2 cellular contexts compared by ENCODE assay signal in genomic region chr14:21066882-21067502, GRCh38.
TF ChIP-seq lines count a peak whose summit lies in the region.

No MANE protein-coding gene starts in this region.

TF ChIP-seq in IMR-90, 13 proteins besides CTCF, POLR2A, EP300 and RAD21:
- TF ChIP-seq SMC3 (IDR thresholded peaks at IDR 0.05; ENCODE audit: low read depth, low read length) (peak; percentile 8; the same call in 1 of the 2 replicates), FOS (IDR thresholded peaks at IDR 0.05; ENCODE audit: low read depth, low read length) (no peak)
TF ChIP-seq in IMR-90: peak in this region for 1.

TF ChIP-seq in HepG2, 621 proteins besides CTCF, POLR2A, EP300 and RAD21:
- TF ChIP-seq NFE2L2 (IDR thresholded peaks at IDR 0.05; ENCODE audit: low read length) (no peak), MAFG (CRISPR knock-in tag; IDR thresholded peaks at IDR 0.05) (no peak), PPARG (CRISPR knock-in tag; conservative IDR thresholded peaks at IDR 0.05) (no peak), CERS6 (CRISPR knock-in tag; IDR thresholded peaks at IDR 0.05) (no peak), BATF2 (CRISPR knock-in tag; IDR thresholded peaks at IDR 0.05) (no peak), NFIC (IDR thresholded peaks at IDR 0.05; ENCODE audit: low read length) (no peak), JUN (CRISPR knock-in tag; IDR thresholded peaks at IDR 0.05) (no peak), ZNF18 (CRISPR knock-in tag; IDR thresholded peaks at IDR 0.05; ENCODE audit: insufficient replicate concordance) (no peak), XRCC5 (optimal IDR thresholded peaks at IDR 0.05; ENCODE audit: low read length) (peak; percentile 26), HOXD1 (CRISPR knock-in tag; IDR thresholded peaks at IDR 0.05) (no peak), THRA (CRISPR knock-in tag; IDR thresholded peaks at IDR 0.05; ENCODE audit: borderline replicate concordance) (no peak), ZNF33B (CRISPR knock-in tag; IDR thresholded peaks at IDR 0.05) (no peak), STAG1 (CRISPR knock-in tag; IDR thresholded peaks at IDR 0.05) (peak; percentile 64), ZNF331 (CRISPR knock-in tag; IDR thresholded peaks at IDR 0.05) (no peak), ARID4A (CRISPR knock-in tag; IDR thresholded peaks at IDR 0.05; ENCODE audit: borderline replicate concordance) (no peak), ZNF143 (CRISPR knock-in tag; IDR thresholded peaks at IDR 0.05) (no peak), PAF1 (CRISPR knock-in tag; IDR thresholded peaks at IDR 0.05) (no peak), WIZ (CRISPR knock-in tag; IDR thresholded peaks at IDR 0.05) (no peak), SRSF4 (IDR thresholded peaks at IDR 0.05; ENCODE audit: low read depth, low read length, poor library complexity, severe bottlenecking) (no peak), IKZF5 (CRISPR knock-in tag; IDR thresholded peaks at IDR 0.05) (no peak), ZNF7 (CRISPR knock-in tag; IDR thresholded peaks at IDR 0.05) (no peak), SMC3 (IDR thresholded peaks at IDR 0.05; ENCODE audit: low read length) (peak; percentile 34; the same call in 1 of the 2 replicates), PBX3 (CRISPR knock-in tag; IDR thresholded peaks at IDR 0.05; ENCODE audit: borderline replicate concordance) (no peak), DBP (CRISPR knock-in tag; IDR thresholded peaks at IDR 0.05; ENCODE audit: not compliant biosample characterization) (no peak), ZNF709 (CRISPR knock-in tag; IDR thresholded peaks at IDR 0.05) (no peak), TIGD3 (CRISPR knock-in tag; IDR thresholded peaks at IDR 0.05; ENCODE audit: borderline replicate concordance) (no peak), POGK (CRISPR knock-in tag; conservative IDR thresholded peaks at IDR 0.05) (no peak), HOXA5 (CRISPR knock-in tag; IDR thresholded peaks at IDR 0.05) (0 out of 2 replicates have a peak, but pooled peaks have one; percentile 26), JUNB (CRISPR knock-in tag; IDR thresholded peaks at IDR 0.05; ENCODE audit: borderline replicate concordance) (no peak), CBX2 (IDR thresholded peaks at IDR 0.05; ENCODE audit: low read depth, low read length) (no peak), CBX2 (CRISPR knock-in tag; IDR thresholded peaks at IDR 0.05; ENCODE audit: low read depth) (no peak), DDIT3 (CRISPR knock-in tag; IDR thresholded peaks at IDR 0.05) (no peak), ZFP36 (IDR thresholded peaks at IDR 0.05; ENCODE audit: borderline replicate concordance, low read depth, low read length, partially characterized antibody) (no peak), ZNF850 (CRISPR knock-in tag; conservative IDR thresholded peaks at IDR 0.05) (no peak), YEATS2 (CRISPR knock-in tag; IDR thresholded peaks at IDR 0.05; ENCODE audit: borderline replicate concordance) (no peak), HOXA3 (CRISPR knock-in tag; IDR thresholded peaks at IDR 0.05) (no peak), ZNF264 (CRISPR knock-in tag; IDR thresholded peaks at IDR 0.05) (0 out of 2 replicates have a peak, but pooled peaks have one; percentile 57), ZFP1 (CRISPR knock-in tag; IDR thresholded peaks at IDR 0.05) (no peak), RFXAP (CRISPR knock-in tag; IDR thresholded peaks at IDR 0.05; ENCODE audit: borderline replicate concordance) (no peak), ZNF230 (CRISPR knock-in tag; IDR thresholded peaks at IDR 0.05) (no peak), IRF2 (CRISPR knock-in tag; IDR thresholded peaks at IDR 0.05) (0 out of 2 replicates have a peak, but pooled peaks have one; percentile 49), ZBED4 (CRISPR knock-in tag; IDR thresholded peaks at IDR 0.05; ENCODE audit: borderline replicate concordance) (no peak), TBX2 (CRISPR knock-in tag; IDR thresholded peaks at IDR 0.05; ENCODE audit: borderline replicate concordance) (no peak), TAF15 (IDR thresholded peaks at IDR 0.05; ENCODE audit: low read depth, low read length, poor library complexity, severe bottlenecking) (no peak)
